In the genomic region with DNA sequence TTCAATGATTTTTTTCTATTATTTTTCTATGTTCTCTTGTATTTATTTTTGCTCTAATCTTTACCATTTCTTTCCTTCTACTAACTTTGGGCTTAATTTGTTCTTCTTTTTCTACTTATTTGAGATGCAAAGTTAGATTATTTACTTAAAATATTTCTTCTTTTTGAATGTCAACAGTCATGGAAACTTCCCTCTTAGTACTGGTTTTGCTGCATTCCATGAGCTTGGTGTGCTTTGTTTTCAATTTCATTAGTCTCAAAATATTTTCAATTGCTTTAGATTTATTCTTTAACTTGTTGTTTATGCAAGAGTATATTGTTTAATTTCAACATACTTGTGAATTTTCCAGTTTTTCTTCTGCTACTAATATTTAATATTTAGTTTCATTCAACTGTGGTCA, we compare ENCODE assay signal across 15 cellular contexts.
DNase-seq lines count a peak whose midpoint lies in the region; TF ChIP-seq lines count a peak whose summit lies in the region.
"Had no signal": no experiment of that assay in that cellular context is flagged by ENCODE, and none has a peak within 500 bp of the region (broad histone marks: within the 10 kb centered on the region; RNA-seq: fewer than 3 reads in every experiment).

No MANE protein-coding gene starts in this region.

- H3K9ac ChIP-seq in HUES6 (ENCODE audit: low read length) = no peak overlapping the region
- H3K9ac ChIP-seq: BLaER1 had no signal

- H3K36me3 ChIP-seq in HUES6 (ENCODE audit: control insufficient read depth, insufficient read depth, low read length) = no peaks in the 10 kb centered on the region
- H3K36me3 ChIP-seq: BLaER1 had no signal

- no peaks in the 10 kb centered on the region for H3K9me3 ChIP-seq in HUES6 (ENCODE audit: control insufficient read depth, insufficient read depth, low read depth, low read length)
- H3K9me3 ChIP-seq: BLaER1 had no signal

- no peaks in the 10 kb centered on the region; the same call in 1 of the 2 replicates for H3K4me1 ChIP-seq in HUES6 (ENCODE audit: control insufficient read depth, insufficient read depth, low read length)
- H3K4me1 ChIP-seq: BLaER1 had no signal

- no peak for TF ChIP-seq CTCF in epithelial cell of esophagus (IDR thresholded peaks at IDR 0.05; ENCODE audit: insufficient read depth, low read depth, low read length, missing control alignments)

- H3K27me3 ChIP-seq in HUES6 (ENCODE audit: control insufficient read depth, insufficient read depth, low read length) = no peaks in the 10 kb centered on the region
- H3K27me3 ChIP-seq: BLaER1 had no signal

- peak; percentile 0 for DNase-seq in epithelial cell of esophagus (ENCODE audit: low read depth)
- DNase-seq in renal cortical epithelial cell (ENCODE audit: low read depth) = peak; percentile 3
- DNase-seq in HUDEP-2 (lab: John Stamatoyannopoulos, UW; ENCODE audit: unreplicated experiment in 76 of 76) = no peak
- DNase-seq in NCI-H748 (lab: John Stamatoyannopoulos, UW; ENCODE audit: unreplicated experiment) = no peak
- DNase-seq in HK-2 (ENCODE audit: unreplicated experiment) = no peak
- DNase-seq: Caco-2; CD4-positive, CD25-positive, alpha-beta regulatory T cell; CD8-positive, alpha-beta T cell; DMS153; DND-41; GOT3; HCEC 1CT had no signal

- H3K4me3 ChIP-seq in HUES6 (ENCODE audit: low read depth, low read length) = no peak overlapping the region
- H3K4me3 ChIP-seq in epithelial cell of esophagus (ENCODE audit: low read length) = no peak overlapping the region
- H3K4me3 ChIP-seq: BLaER1 had no signal

- H3K27ac ChIP-seq in HUES6 (ENCODE audit: low read depth, low read length) = peak overlapping the region; percentile 41; the same call in 1 of the 2 replicates
- H3K27ac ChIP-seq: BLaER1, C4-2B had no signal

Comparison
In these comparisons a context has a peak if more than half of its experiments do, and no peak if none do; other contexts are left out.
1. DNase-seq: peak in epithelial cell of esophagus (single experiment) and renal cortical epithelial cell (single experiment); none in HUDEP-2 (0 of 76), NCI-H748 (single experiment) and HK-2 (single experiment).